Comparison of ENCODE assay signal across 1 cellular context in genomic region chr4:1512738-1513660, GRCh38.
TF ChIP-seq lines count a peak whose summit lies in the region.

No MANE protein-coding gene starts in this region.

TF ChIP-seq in HepG2, 621 proteins besides CTCF, POLR2A, EP300 and RAD21 (continued from another document):
- TF ChIP-seq ZSCAN31 (CRISPR knock-in tag; IDR thresholded peaks at IDR 0.05; ENCODE audit: low read depth) (peak; percentile 58; the same call in 1 of the 2 replicates), ZNF777 (CRISPR knock-in tag; IDR thresholded peaks at IDR 0.05) (0 out of 2 replicates have a peak, but pooled peaks have one; percentile 26), RBAK (CRISPR knock-in tag; IDR thresholded peaks at IDR 0.05) (no peak), STAG1 (CRISPR knock-in tag; IDR thresholded peaks at IDR 0.05) (peak; percentile 58), ZBTB38 (CRISPR knock-in tag; IDR thresholded peaks at IDR 0.05) (0 out of 2 replicates have a peak, but pooled peaks have one; percentile 15), ZNF383 (CRISPR knock-in tag; IDR thresholded peaks at IDR 0.05; ENCODE audit: borderline replicate concordance) (no peak), SALL2 (CRISPR knock-in tag; IDR thresholded peaks at IDR 0.05) (peak; percentile 26; the same call in 1 of the 2 replicates), YY1 (IDR thresholded peaks at IDR 0.05; ENCODE audit: insufficient read depth, insufficient replicate concordance, low read depth, low read length) (peak; percentile 72), NFKB2 (CRISPR knock-in tag; IDR thresholded peaks at IDR 0.05; ENCODE audit: borderline replicate concordance) (0 out of 2 replicates have a peak, but pooled peaks have one; percentile 19), MATR3 (CRISPR knock-in tag; IDR thresholded peaks at IDR 0.05) (no peak), CBFB (CRISPR knock-in tag; IDR thresholded peaks at IDR 0.05) (0 out of 2 replicates have a peak, but pooled peaks have one; percentile 36), ZNF431 (CRISPR knock-in tag; IDR thresholded peaks at IDR 0.05; ENCODE audit: borderline replicate concordance, low read depth) (no peak), ZBED4 (CRISPR knock-in tag; IDR thresholded peaks at IDR 0.05; ENCODE audit: borderline replicate concordance) (peak; percentile 49; the same call in 1 of the 2 replicates), KIAA2018 (CRISPR knock-in tag; IDR thresholded peaks at IDR 0.05; ENCODE audit: borderline replicate concordance) (no peak), NFAT5 (CRISPR knock-in tag; IDR thresholded peaks at IDR 0.05) (no peak), SPEN (CRISPR knock-in tag; IDR thresholded peaks at IDR 0.05; ENCODE audit: low read depth) (0 out of 2 replicates have a peak, but pooled peaks have one; percentile 31), TFDP1 (CRISPR knock-in tag; IDR thresholded peaks at IDR 0.05; ENCODE audit: borderline replicate concordance) (peak; percentile 19; the same call in 1 of the 2 replicates), HNRNPLL (IDR thresholded peaks at IDR 0.05; ENCODE audit: low read depth, low read length, poor library complexity, severe bottlenecking) (peak; percentile 70), ZNF207 (IDR thresholded peaks at IDR 0.05; ENCODE audit: borderline replicate concordance) (no peak), ZFY (CRISPR knock-in tag; IDR thresholded peaks at IDR 0.05) (peak; percentile 85), ZNF468 (CRISPR knock-in tag; IDR thresholded peaks at IDR 0.05) (no peak), UBTF (CRISPR knock-in tag; IDR thresholded peaks at IDR 0.05) (peak; percentile 96; the same call in 1 of the 2 replicates), SP1 (IDR thresholded peaks at IDR 0.05) (no peak), SP1 (CRISPR knock-in tag; IDR thresholded peaks at IDR 0.05) (0 out of 2 replicates have a peak, but pooled peaks have one; percentile 27), XRCC5 (optimal IDR thresholded peaks at IDR 0.05; ENCODE audit: low read length) (peak; percentile 31), THAP7 (CRISPR knock-in tag; IDR thresholded peaks at IDR 0.05) (peak; percentile 98), KLF12 (CRISPR knock-in tag; IDR thresholded peaks at IDR 0.05; ENCODE audit: borderline replicate concordance) (0 out of 2 replicates have a peak, but pooled peaks have one; percentile 26)
